ENCODE assay signal across 8 cellular contexts in the genomic region with DNA sequence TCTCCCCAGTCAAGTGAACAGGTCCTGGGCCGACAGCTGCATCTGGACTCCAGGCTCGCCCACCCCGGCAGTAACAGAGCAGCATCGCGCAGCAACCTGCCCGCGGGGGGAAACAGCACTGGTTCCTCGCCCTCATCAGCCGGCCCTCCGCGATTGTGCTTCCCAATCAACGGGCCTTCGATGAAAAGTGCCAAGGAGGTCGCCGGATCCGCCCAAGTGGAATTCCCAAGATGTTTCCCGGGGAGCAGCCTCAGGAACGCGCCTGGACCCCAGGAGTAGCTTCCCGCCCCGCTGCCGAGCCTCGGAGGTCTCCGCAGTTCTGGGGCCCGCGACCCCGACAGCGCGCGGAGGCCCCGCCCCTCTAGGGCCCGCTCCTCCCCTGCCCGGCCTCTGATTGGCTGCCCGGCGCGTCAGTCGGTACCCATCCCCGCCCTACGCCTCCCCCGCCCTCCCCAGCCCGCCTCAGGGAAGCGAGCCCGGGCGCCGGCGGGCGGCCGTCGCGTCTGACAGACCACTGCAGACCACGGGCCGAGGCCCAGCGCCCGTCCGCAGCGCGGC. TPM values are rescaled to one million over a fixed set of nuclear protein-coding genes. Genes with fewer than 3 reads are reported as not detected.
DNase-seq lines count a peak whose midpoint lies in the region; ATAC-seq, FAIRE-seq and TF ChIP-seq lines count a peak whose summit lies in the region.

OTULINL (plus strand) TSS at position 460 of the 558 bp plus-strand sequence. CDS start 103 bp downstream, outside the sequence.

- H3K4me1 ChIP-seq in right lobe of liver, result peaks cover 0 to 19% (median 0%) of the 10 kb centered on the region in 4 donors

- 2% methylated on average over 7 of the region's 57 CpGs for WGBS in right lobe of liver (ENCODE audit: insufficient coverage, low coverage, low lambda C conversion rate, missing lambda C conversion rate)

- no peak for TF ChIP-seq CTCF in right lobe of liver (IDR thresholded peaks at IDR 0.05)

- H3K9me3 Mint-ChIP-seq in activated CD4-positive, alpha-beta T cell treated with anti-CD3 and anti-CD28 coated beads, Interleukin-2, amount 10 ng/mL, durations not matched to agents 7 days and 5 days, result no peaks in the 10 kb centered on the region

- FAIRE-seq in GM19239 (lab: Jason Lieb, UNC), result no peak

- no peaks in the 10 kb centered on the region for H3K36me3 ChIP-seq in right lobe of liver

- H3K4me3 ChIP-seq in right lobe of liver, result peak within 1 kb of the TSS; percentile 42 to 64 (median 51)

- peak within 1 kb of the TSS; percentile 84 for H3K4me3 Mint-ChIP-seq in activated CD4-positive, alpha-beta T cell treated with anti-CD3 and anti-CD28 coated beads, Interleukin-2, amount 10 ng/mL, durations not matched to agents 7 days and 5 days

- H3K9me3 ChIP-seq in right lobe of liver, result no peaks in the 10 kb centered on the region

- POLR2A ChIA-PET in activated CD4-positive, alpha-beta T cell treated with anti-CD3 and anti-CD28 coated beads, Interleukin-2, amount 10 ng/mL, durations not matched to agents 7 days and 5 days (lab: Charles Lee), result interaction anchor here (0.7 to 1.3 kb wide), 2 partner anchors 11 to 215 kb away, joined by 4 to 6 read pairs; no protein-coding TSS in a partner anchor

- intact Hi-C loops in right lobe of liver (cut with DNase I), result no loop called here

- H3K27ac ChIP-seq in right lobe of liver, result peak within 1 kb of the TSS in 2 of 3 donors; percentile 51 to 57

- no peaks in the 10 kb centered on the region for H3K27me3 ChIP-seq in right lobe of liver

- peak; percentile 27 for TF ChIP-seq POLR2A in right lobe of liver (IDR thresholded peaks at IDR 0.05)

- H3K27ac Mint-ChIP-seq in activated CD4-positive, alpha-beta T cell treated with anti-CD3 and anti-CD28 coated beads, Interleukin-2, amount 10 ng/mL, durations not matched to agents 7 days and 5 days, result peak within 1 kb of the TSS; percentile 90

- DNase-seq in Ammon's horn (ENCODE audit: low spot score) (peak; percentile 88), GM19239 (ENCODE audit: insufficient read length, low spot score) (peak; percentile 86), NCI-H524 treated with DMSO at 0.1 percent for 48 hours (lab: John Stamatoyannopoulos, UW) (peak; percentile 48), dedifferentiated amniotic fluid mesenchymal stem cell (ENCODE audit: extremely low spot score) (peak; percentile 38), right lobe of liver (peak; percentile 87 to 91 (median 88))
- peak; percentile 85 for DNase-seq in activated CD4-positive, alpha-beta T cell treated with anti-CD3 and anti-CD28 coated beads, Interleukin-2, amount 10 ng/mL, durations not matched to agents 7 days and 5 days
- DNase-seq in stimulated activated CD4-positive, alpha-beta T cell treated with anti-CD3 and anti-CD28 coated beads, Interleukin-4, amount 100 ng/mL, for 4 hours, result peak; percentile 82 to 91

- CTCF ChIA-PET in activated CD4-positive, alpha-beta T cell treated with anti-CD3 and anti-CD28 coated beads, Interleukin-2, amount 10 ng/mL, durations not matched to agents 7 days and 5 days (lab: Charles Lee), result interaction anchor here (0.5 to 1.5 kb wide), 7 partner anchors 12 to 424 kb away, joined by 3 to 17 read pairs (median 4); no protein-coding TSS in a partner anchor

- H3K4me1 Mint-ChIP-seq in activated CD4-positive, alpha-beta T cell treated with anti-CD3 and anti-CD28 coated beads, Interleukin-2, amount 10 ng/mL, durations not matched to agents 7 days and 5 days, result peaks cover 35% of the 10 kb centered on the region

- H3K27me3 Mint-ChIP-seq in activated CD4-positive, alpha-beta T cell treated with anti-CD3 and anti-CD28 coated beads, Interleukin-2, amount 10 ng/mL, durations not matched to agents 7 days and 5 days, result peaks cover 22% of the 10 kb centered on the region

- ATAC-seq in HG03378 (IDR thresholded peaks at IDR 0.05; ENCODE audit: unreplicated experiment), result peak; percentile 79
- peak; percentile 93 to 95 (median 95) for ATAC-seq in right lobe of liver

- peaks cover 17% of the 10 kb centered on the region for H3K36me3 Mint-ChIP-seq in activated CD4-positive, alpha-beta T cell treated with anti-CD3 and anti-CD28 coated beads, Interleukin-2, amount 10 ng/mL, durations not matched to agents 7 days and 5 days (ENCODE audit: low read depth)

RNA-seq across cellular contexts. Expression of gene OTULINL, which starts in this region (rescaled TPM):
- total RNA-seq in activated CD4-positive, alpha-beta T cell treated with anti-CD3 and anti-CD28 coated beads, Interleukin-2, amount 10 ng/mL, durations not matched to agents 7 days and 5 days, result 10 to 100 TPM; 31.4 to 38.7 TPM
- 1 to 10 TPM in 3 of 6 experiments, under 1 TPM in 3; 0.66 to 1.7 (median 1.2) TPM for total RNA-seq in right lobe of liver

Comparison
In these comparisons a context has a peak if more than half of its experiments do, and no peak if none do; other contexts are left out.
1. Peak in every context shown above with its lines: DNase-seq, ATAC-seq, H3K4me3 ChIP-seq and H3K27ac ChIP-seq.
2. RNA of gene OTULINL (total RNA-seq): 31.4 to 38.7 TPM in activated CD4-positive, alpha-beta T cell treated with anti-CD3 and anti-CD28 coated beads, Interleukin-2, amount 10 ng/mL, durations not matched to agents 7 days and 5 days; 0.66 to 1.7 TPM in right lobe of liver; every median in the first group is over 10 times any median in the second.
3. DNase-seq: peak in every context shown above with its lines; median percentile 88 in Ammon's horn; 88 in right lobe of liver; 86 in stimulated activated CD4-positive, alpha-beta T cell treated with anti-CD3 and anti-CD28 coated beads, Interleukin-4, amount 100 ng/mL, for 4 hours; 86 in GM19239; 85 in activated CD4-positive, alpha-beta T cell treated with anti-CD3 and anti-CD28 coated beads, Interleukin-2, amount 10 ng/mL, durations not matched to agents 7 days and 5 days; 48 in NCI-H524 treated with DMSO at 0.1 percent for 48 hours; 38 in dedifferentiated amniotic fluid mesenchymal stem cell.